8 cellular contexts compared by ENCODE assay signal in the genomic region with DNA sequence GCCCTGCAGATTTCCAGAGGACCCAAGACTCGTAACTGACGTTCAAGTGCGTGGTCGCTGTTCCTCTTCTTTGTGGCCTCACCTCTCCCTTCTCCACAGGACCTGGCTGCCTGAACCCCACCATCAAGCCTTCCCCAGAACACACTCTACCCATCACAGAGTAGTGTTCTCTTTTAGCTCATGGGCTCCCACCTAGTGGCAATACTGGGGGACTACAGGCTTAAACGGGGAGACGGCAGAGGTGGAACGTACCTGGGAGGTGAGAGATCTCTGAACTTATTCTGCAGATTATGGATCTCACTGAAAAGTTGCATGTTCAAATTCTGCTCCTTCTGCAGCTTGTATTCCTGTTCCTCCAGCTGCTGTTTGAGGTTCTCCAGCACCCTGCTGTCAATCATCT.
DNase-seq lines count a peak whose midpoint lies in the region; ATAC-seq and TF ChIP-seq lines count a peak whose summit lies in the region.

No MANE protein-coding gene starts in this region.

- DNase-seq in COLO668 (lab: John Stamatoyannopoulos, UW; ENCODE audit: unreplicated experiment) = peak; percentile 21
- peak; percentile 75 for DNase-seq in GM23338 (ENCODE audit: low spot score)
- DNase-seq in cortex of kidney (lab: John Stamatoyannopoulos, UW) = no peak

- H3K27ac ChIP-seq in GM23338 (ENCODE audit: low read depth) (no peak overlapping the region), OCI-LY1 (ENCODE audit: low read depth, low read length, poor library complexity, severe bottlenecking) (no peak overlapping the region)

- H2AFZ ChIP-seq in GM23338 (no peak overlapping the region), OCI-LY1 (ENCODE audit: low read length) (no peak overlapping the region)

- no peaks in the 10 kb centered on the region for H3K27me3 Mint-ChIP-seq in GM23338 (ENCODE audit: insufficient read depth, low read depth, poor library complexity)
- H3K27me3 Mint-ChIP-seq in stimulated activated naive CD8-positive, alpha-beta T cell treated with anti-CD3 and anti-CD28 coated beads, Interleukin-15, Interleukin-2, amounts not matched to agents 100 ng/mL and 50 ng/mL, for 24 hours = no peaks in the 10 kb centered on the region

- peaks cover 36% of the 10 kb centered on the region for H3K36me3 Mint-ChIP-seq in GM23338 (ENCODE audit: low read depth)
- peaks cover 86% of the 10 kb centered on the region for H3K36me3 Mint-ChIP-seq in stimulated activated naive CD8-positive, alpha-beta T cell treated with anti-CD3 and anti-CD28 coated beads, Interleukin-15, Interleukin-2, amounts not matched to agents 100 ng/mL and 50 ng/mL, for 24 hours (ENCODE audit: low read depth)

- H3K79me2 ChIP-seq in GM23338 (replicated peaks; ENCODE audit: insufficient read depth) (no peaks in the 10 kb centered on the region), OCI-LY1 (ENCODE audit: insufficient read depth, low read length) (no peaks in the 10 kb centered on the region)

- no peak overlapping the region for H3K9ac ChIP-seq in OCI-LY1 (ENCODE audit: low read length)

- H4K20me1 ChIP-seq in GM23338 (replicated peaks; ENCODE audit: insufficient read depth) (0 out of 2 replicates have a peak, but pooled peaks cover 4% of the 10 kb centered on the region), OCI-LY1 (ENCODE audit: insufficient read depth, low read length) (no peaks in the 10 kb centered on the region)

- H3K4me3 Mint-ChIP-seq in GM23338 = no peak overlapping the region
- no peak overlapping the region for H3K4me3 Mint-ChIP-seq in stimulated activated naive CD8-positive, alpha-beta T cell treated with anti-CD3 and anti-CD28 coated beads, Interleukin-15, Interleukin-2, amounts not matched to agents 100 ng/mL and 50 ng/mL, for 24 hours

- no peaks in the 10 kb centered on the region for H3K27me3 ChIP-seq in GM23338 (ENCODE audit: insufficient read depth)
- no peaks in the 10 kb centered on the region for H3K27me3 ChIP-seq in OCI-LY1 (ENCODE audit: insufficient read depth, low read length)

- H3K9me3 Mint-ChIP-seq in GM23338 = no peaks in the 10 kb centered on the region
- H3K9me3 Mint-ChIP-seq in stimulated activated naive CD8-positive, alpha-beta T cell treated with anti-CD3 and anti-CD28 coated beads, Interleukin-15, Interleukin-2, amounts not matched to agents 100 ng/mL and 50 ng/mL, for 24 hours = no peaks in the 10 kb centered on the region

- TF ChIP-seq CTCF in GM23338 (conservative IDR thresholded peaks at IDR 0.05; ENCODE audit: low read depth in 2 of 2) = peak; percentile 70 to 83
- TF ChIP-seq CTCF in OCI-LY1 (IDR thresholded peaks at IDR 0.05; ENCODE audit: low read length) = peak; percentile 59

- no peaks in the 10 kb centered on the region for H3F3A ChIP-seq in GM23338 (replicated peaks; ENCODE audit: low read depth)
- no peaks in the 10 kb centered on the region for H3F3A ChIP-seq in OCI-LY1 (ENCODE audit: insufficient read depth, low read length)

- no peaks in the 10 kb centered on the region for H3K9me2 ChIP-seq in GM23338 (ENCODE audit: insufficient read depth)
- H3K9me2 ChIP-seq in OCI-LY1 (ENCODE audit: low read depth, low read length) = no peaks in the 10 kb centered on the region

- H3K4me1 ChIP-seq in GM23338 (ENCODE audit: insufficient read depth) = peaks cover 6% of the 10 kb centered on the region; the same call in 1 of the 2 replicates
- no peaks in the 10 kb centered on the region for H3K4me1 ChIP-seq in OCI-LY1 (ENCODE audit: insufficient read depth, low read length, severe bottlenecking)

- no peaks in the 10 kb centered on the region for H3K9me3 ChIP-seq in OCI-LY1 (ENCODE audit: low read length)

- H3K27ac Mint-ChIP-seq in GM23338 = no peak overlapping the region
- peak overlapping the region; percentile 9 for H3K27ac Mint-ChIP-seq in stimulated activated naive CD8-positive, alpha-beta T cell treated with anti-CD3 and anti-CD28 coated beads, Interleukin-15, Interleukin-2, amounts not matched to agents 100 ng/mL and 50 ng/mL, for 24 hours

- H3K4me3 ChIP-seq in GM23338 = no peak overlapping the region
- H3K4me3 ChIP-seq in OCI-LY1 (ENCODE audit: low read depth, low read length, poor library complexity, severe bottlenecking) = no peak overlapping the region

- peaks cover 8% of the 10 kb centered on the region; the same call in 1 of the 2 replicates for H3K36me3 ChIP-seq in GM23338 (ENCODE audit: insufficient read depth)
- peaks cover 99% of the 10 kb centered on the region for H3K36me3 ChIP-seq in OCI-LY1 (ENCODE audit: insufficient read depth, low read length)

- H3K4me1 Mint-ChIP-seq in GM23338 = peaks cover 5% of the 10 kb centered on the region; the same call in 2 of the 3 replicates
- peaks cover 14% of the 10 kb centered on the region for H3K4me1 Mint-ChIP-seq in stimulated activated naive CD8-positive, alpha-beta T cell treated with anti-CD3 and anti-CD28 coated beads, Interleukin-15, Interleukin-2, amounts not matched to agents 100 ng/mL and 50 ng/mL, for 24 hours (ENCODE audit: low read depth)

- ATAC-seq in GM23338 (peak; percentile 99), esophagus mucosa (peak; percentile 34), GM21526 (IDR thresholded peaks at IDR 0.05; ENCODE audit: low FRiP score, unreplicated experiment) (no peak), GM21390 (IDR thresholded peaks at IDR 0.05; ENCODE audit: unreplicated experiment) (no peak)

- H3K4me2 ChIP-seq in GM23338 = no peak overlapping the region
- H3K4me2 ChIP-seq in OCI-LY1 (ENCODE audit: low read length) = no peak overlapping the region

TF ChIP-seq in GM23338, 12 proteins besides CTCF, POLR2A, EP300 and RAD21 (continues in another document):
- TF ChIP-seq POLR2AphosphoS5 (IDR thresholded peaks at IDR 0.05; ENCODE audit: low read depth) (no peak), JUNB (IDR thresholded peaks at IDR 0.05; ENCODE audit: unreplicated experiment) (no peak)
- TF ChIP-seq, protein P1, sequence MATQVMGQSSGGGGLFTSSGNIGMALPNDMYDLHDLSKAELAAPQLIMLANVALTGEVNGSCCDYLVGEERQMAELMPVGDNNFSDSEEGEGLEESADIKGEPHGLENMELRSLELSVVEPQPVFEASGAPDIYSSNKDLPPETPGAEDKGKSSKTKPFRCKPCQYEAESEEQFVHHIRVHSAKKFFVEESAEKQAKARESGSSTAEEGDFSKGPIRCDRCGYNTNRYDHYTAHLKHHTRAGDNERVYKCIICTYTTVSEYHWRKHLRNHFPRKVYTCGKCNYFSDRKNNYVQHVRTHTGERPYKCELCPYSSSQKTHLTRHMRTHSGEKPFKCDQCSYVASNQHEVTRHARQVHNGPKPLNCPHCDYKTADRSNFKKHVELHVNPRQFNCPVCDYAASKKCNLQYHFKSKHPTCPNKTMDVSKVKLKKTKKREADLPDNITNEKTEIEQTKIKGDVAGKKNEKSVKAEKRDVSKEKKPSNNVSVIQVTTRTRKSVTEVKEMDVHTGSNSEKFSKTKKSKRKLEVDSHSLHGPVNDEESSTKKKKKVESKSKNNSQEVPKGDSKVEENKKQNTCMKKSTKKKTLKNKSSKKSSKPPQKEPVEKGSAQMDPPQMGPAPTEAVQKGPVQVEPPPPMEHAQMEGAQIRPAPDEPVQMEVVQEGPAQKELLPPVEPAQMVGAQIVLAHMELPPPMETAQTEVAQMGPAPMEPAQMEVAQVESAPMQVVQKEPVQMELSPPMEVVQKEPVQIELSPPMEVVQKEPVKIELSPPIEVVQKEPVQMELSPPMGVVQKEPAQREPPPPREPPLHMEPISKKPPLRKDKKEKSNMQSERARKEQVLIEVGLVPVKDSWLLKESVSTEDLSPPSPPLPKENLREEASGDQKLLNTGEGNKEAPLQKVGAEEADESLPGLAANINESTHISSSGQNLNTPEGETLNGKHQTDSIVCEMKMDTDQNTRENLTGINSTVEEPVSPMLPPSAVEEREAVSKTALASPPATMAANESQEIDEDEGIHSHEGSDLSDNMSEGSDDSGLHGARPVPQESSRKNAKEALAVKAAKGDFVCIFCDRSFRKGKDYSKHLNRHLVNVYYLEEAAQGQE (IDR thresholded peaks at IDR 0.05; ENCODE audit: unreplicated experiment) = no peak

Comparison
In these comparisons a context has a peak if more than half of its experiments do, and no peak if none do; other contexts are left out.
1. ATAC-seq: peak in GM23338 (single experiment) and esophagus mucosa (single experiment); none in GM21526 (single experiment) and GM21390 (single experiment).